ENCODE assay signal across 2 cellular contexts in genomic region chr15:84388638-84389037, GRCh38.
DNase-seq lines count a peak whose midpoint lies in the region; TF ChIP-seq lines count a peak whose summit lies in the region.
"Not testable (repeated sequence)": the region's sequence is repeated elsewhere in the genome, so short reads cannot be mapped to it uniquely, and the experiment has no call there.

No MANE protein-coding gene starts in this region.

- H3K36me3 Mint-ChIP-seq in endothelial cell (ENCODE audit: low read depth, unreplicated experiment), result not testable (repeated sequence)

- not testable (repeated sequence) for H3K4me1 ChIP-seq in HEK293 (ENCODE audit: control insufficient read depth, insufficient read depth, low read length)

- not testable (repeated sequence) for DNase-seq in endothelial cell (ENCODE audit: low spot score)

- H3K27ac ChIP-seq in HEK293 (ENCODE audit: extremely low read depth, low read depth, low read length), result not testable (repeated sequence)

- H3K9me3 ChIP-seq in HEK293 (ENCODE audit: control insufficient read depth, insufficient read depth, low read depth, low read length), result not testable (repeated sequence)

- H3K27ac Mint-ChIP-seq in endothelial cell (ENCODE audit: unreplicated experiment), result peak overlapping the region; percentile 42

- POLR2A ChIA-PET in HEK293 (lab: Yijun Ruan, JAX), result not testable (repeated sequence)

- not testable (repeated sequence) for H3K9me3 Mint-ChIP-seq in endothelial cell (ENCODE audit: unreplicated experiment)

- H3K27me3 Mint-ChIP-seq in endothelial cell (ENCODE audit: unreplicated experiment), result not testable (repeated sequence)

- not testable (repeated sequence) for H3K4me3 Mint-ChIP-seq in endothelial cell (ENCODE audit: unreplicated experiment)

- H3K4me3 ChIP-seq in HEK293 (ENCODE audit: low read depth, low read length), result not testable (repeated sequence)

- CTCF ChIA-PET in HEK293 (lab: Yijun Ruan, JAX), result not testable (repeated sequence)

- TF ChIP-seq CTCF in HEK293 (tag by site-specific recombination; IDR thresholded peaks at IDR 0.05); endothelial cell (IDR thresholded peaks at IDR 0.05; ENCODE audit: unreplicated experiment): not testable (repeated sequence)

- H3K36me3 ChIP-seq in HEK293 (ENCODE audit: control insufficient read depth in 2 of 2, insufficient read depth in 1 of 2, low read length in 2 of 2), result not testable (repeated sequence)

- H3K4me1 Mint-ChIP-seq in endothelial cell (ENCODE audit: unreplicated experiment), result peaks cover 26% of the 10 kb centered on the region

TF ChIP-seq in HEK293, 187 proteins besides CTCF, POLR2A, EP300 and RAD21:
- TF ChIP-seq ZNF184 (tag by site-specific recombination; IDR thresholded peaks at IDR 0.05) (0 out of 2 replicates have a peak, but pooled peaks have one; percentile 28), SCRT2 (tag by site-specific recombination; IDR thresholded peaks at IDR 0.05) (peak; percentile 35; the same call in 1 of the 2 replicates)
TF ChIP-seq in HEK293: peak in this region for 2; not testable (repeated sequence) for 185.
